Comparison of ENCODE assay signal across 34 cellular contexts in genomic region chr14:105105158-105105557, GRCh38. TPM values are rescaled to one million over a fixed set of nuclear protein-coding genes. Genes with fewer than 3 reads are reported as not detected.
"Had no signal": no experiment of that assay in that cellular context is flagged by ENCODE, and none has a peak within 500 bp of the region (broad histone marks: within the 10 kb centered on the region; RNA-seq: fewer than 3 reads in every experiment).

No MANE protein-coding gene starts in this region.

- H3K4me1 ChIP-seq: esophagus muscularis mucosa, foreskin keratinocyte, gastrocnemius medialis, heart left ventricle had no signal

- FAIRE-seq: astrocyte, bronchial epithelial cell had no signal

- H3K4me1 Mint-ChIP-seq: activated CD4-positive, alpha-beta T cell treated with anti-CD3 and anti-CD28 coated beads for 36 hours; activated CD8-positive, alpha-beta memory T cell treated with anti-CD3 and anti-CD28 coated beads, Interleukin-2, amount 10 ng/mL, durations not matched to agents 7 days and 5 days; central memory CD8-positive, alpha-beta T cell; endodermal cell had no signal

- ATAC-seq: activated CD4-positive, alpha-beta T cell treated with anti-CD3 and anti-CD28 coated beads for 36 hours; activated CD8-positive, alpha-beta memory T cell treated with anti-CD3 and anti-CD28 coated beads, Interleukin-2, amount 10 ng/mL, durations not matched to agents 7 days and 5 days; activated CD8-positive, alpha-beta T cell treated with anti-CD3 and anti-CD28 coated beads, Interleukin-2, amount 10 ng/mL, durations not matched to agents 7 days and 5 days; activated naive CD4-positive, alpha-beta T cell treated with anti-CD3 and anti-CD28 coated beads, Interleukin-2, amount 50 U/mL, for 72 hours; foreskin keratinocyte; gastrocnemius medialis; heart left ventricle had no signal

- DNase-seq: activated CD4-positive, alpha-beta memory T cell treated with anti-CD3 and anti-CD28 coated beads for 36 hours; activated CD4-positive, alpha-beta T cell treated with anti-CD3 and anti-CD28 coated beads for 36 hours; activated CD4-positive, alpha-beta T cell treated with anti-CD3 and anti-CD28 coated beads, Interleukin-2, amount 10 ng/mL, durations not matched to agents 24 days and 14 days; activated CD4-positive, CD25-positive, alpha-beta regulatory T cell; activated CD4-positive, CD25-positive, alpha-beta regulatory T cell treated with anti-CD3 and anti-CD28 coated beads, Interleukin-2, amount 50 U/mL, for 72 hours; activated CD8-positive, alpha-beta memory T cell treated with anti-CD3 and anti-CD28 coated beads, Interleukin-2, amount 10 ng/mL, durations not matched to agents 7 days and 5 days; activated CD8-positive, alpha-beta memory T cell treated with anti-CD3 and anti-CD28 coated beads, Interleukin-2, amount 50 U/mL, for 4 hours; activated CD8-positive, alpha-beta T cell treated with anti-CD3 and anti-CD28 coated beads, Interleukin-2, amount 10 ng/mL, durations not matched to agents 7 days and 5 days; activated gamma-delta T cell; activated naive CD4-positive, alpha-beta T cell; activated naive CD4-positive, alpha-beta T cell treated with anti-CD3 and anti-CD28 coated beads, Interleukin-2, amount 10 ng/mL, durations not matched to agents 7 days and 5 days; activated naive CD8-positive, alpha-beta T cell treated with anti-CD3 and anti-CD28 coated beads, Interleukin-2, amount 10 ng/mL, durations not matched to agents 7 days and 5 days; activated T-cell treated with anti-CD3 and anti-CD28 coated beads, Interleukin-2, amount 50 U/mL, for 1 hour; activated T-cell treated with anti-CD3 and anti-CD28 coated beads, Interleukin-2, amount 50 U/mL, for 48 hours; amniotic stem cell; anterior cingulate cortex; brain microvascular endothelial cell; dorsolateral prefrontal cortex; effector memory CD4-positive, alpha-beta T cell; endodermal cell; erythroblast; foreskin keratinocyte; gastrocnemius medialis; glutamatergic neuron; heart left ventricle; T-helper 2 cell had no signal

- H3K27ac ChIP-seq: brain microvascular endothelial cell, coronary artery, dorsolateral prefrontal cortex, esophagus muscularis mucosa, foreskin keratinocyte, gastrocnemius medialis, heart left ventricle had no signal

- H3K4me3 Mint-ChIP-seq: activated CD4-positive, alpha-beta memory T cell treated with anti-CD3 and anti-CD28 coated beads for 36 hours; activated CD4-positive, alpha-beta T cell treated with anti-CD3 and anti-CD28 coated beads for 36 hours; activated CD4-positive, alpha-beta T cell treated with anti-CD3 and anti-CD28 coated beads, Interleukin-2, amount 10 ng/mL, durations not matched to agents 24 days and 14 days; activated CD8-positive, alpha-beta memory T cell treated with anti-CD3 and anti-CD28 coated beads, Interleukin-2, amount 10 ng/mL, durations not matched to agents 7 days and 5 days; activated CD8-positive, alpha-beta T cell treated with anti-CD3 and anti-CD28 coated beads, Interleukin-2, amount 10 ng/mL, durations not matched to agents 7 days and 5 days; activated naive CD4-positive, alpha-beta T cell treated with anti-CD3 and anti-CD28 coated beads, Interleukin-2, amount 10 ng/mL, durations not matched to agents 7 days and 5 days; activated naive CD8-positive, alpha-beta T cell treated with anti-CD3 and anti-CD28 coated beads, Interleukin-2, amount 10 ng/mL, durations not matched to agents 7 days and 5 days; activated T-helper 1 cell treated with anti-CD3 and anti-CD28 coated beads, Interleukin-12 subunit alpha, Interleukin-12 subunit beta, Interleukin-2, Interleukin-4 antibody, amounts not matched to agents 30 ng/mL and 10 ng/mL and 1 ng/mL, durations not matched to agents 14 hours and 24 hours and 36 hours; central memory CD8-positive, alpha-beta T cell; dendritic cell treated with granulocyte-macrophage colony-stimulating factor and Interleukin-4, amounts not matched to agents 40 ng/mL and 50 ng/mL, for 4 days; endodermal cell had no signal

- H3K36me3 ChIP-seq: brain microvascular endothelial cell, esophagus muscularis mucosa, gastrocnemius medialis, heart left ventricle had no signal

- H3K9me3 Mint-ChIP-seq: activated CD4-positive, alpha-beta memory T cell treated with anti-CD3 and anti-CD28 coated beads for 36 hours; activated naive CD4-positive, alpha-beta T cell treated with anti-CD3 and anti-CD28 coated beads, Interleukin-2, amount 10 ng/mL, durations not matched to agents 7 days and 5 days; activated naive CD4-positive, alpha-beta T cell treated with anti-CD3 and anti-CD28 coated beads, Interleukin-2, amount 50 U/mL, for 72 hours; activated T-helper 1 cell treated with anti-CD3 and anti-CD28 coated beads, Interleukin-12 subunit alpha, Interleukin-12 subunit beta, Interleukin-2, Interleukin-4 antibody, amounts not matched to agents 30 ng/mL and 10 ng/mL and 1 ng/mL, durations not matched to agents 14 hours and 24 hours and 36 hours; central memory CD8-positive, alpha-beta T cell; dendritic cell treated with granulocyte-macrophage colony-stimulating factor and Interleukin-4, amounts not matched to agents 40 ng/mL and 50 ng/mL, for 4 days had no signal

- H3K36me3 Mint-ChIP-seq: activated CD4-positive, alpha-beta memory T cell treated with anti-CD3 and anti-CD28 coated beads for 36 hours; activated CD8-positive, alpha-beta memory T cell treated with anti-CD3 and anti-CD28 coated beads, Interleukin-2, amount 10 ng/mL, durations not matched to agents 7 days and 5 days; activated naive CD4-positive, alpha-beta T cell treated with anti-CD3 and anti-CD28 coated beads, Interleukin-2, amount 10 ng/mL, durations not matched to agents 7 days and 5 days; activated naive CD4-positive, alpha-beta T cell treated with anti-CD3 and anti-CD28 coated beads, Interleukin-2, amount 50 U/mL, for 72 hours had no signal

- H3K4me3 ChIP-seq: coronary artery, dorsolateral prefrontal cortex, esophagus muscularis mucosa, gastrocnemius medialis, heart left ventricle had no signal

- H3K27ac Mint-ChIP-seq: activated CD4-positive, alpha-beta memory T cell treated with anti-CD3 and anti-CD28 coated beads for 36 hours; activated CD4-positive, alpha-beta T cell treated with anti-CD3 and anti-CD28 coated beads for 36 hours; activated CD4-positive, alpha-beta T cell treated with anti-CD3 and anti-CD28 coated beads, Interleukin-2, amount 10 ng/mL, durations not matched to agents 24 days and 14 days; activated CD8-positive, alpha-beta memory T cell treated with anti-CD3 and anti-CD28 coated beads, Interleukin-2, amount 10 ng/mL, durations not matched to agents 7 days and 5 days; activated CD8-positive, alpha-beta T cell treated with anti-CD3 and anti-CD28 coated beads, Interleukin-2, amount 10 ng/mL, durations not matched to agents 7 days and 5 days; activated naive CD4-positive, alpha-beta T cell treated with anti-CD3 and anti-CD28 coated beads, Interleukin-2, amount 10 ng/mL, durations not matched to agents 7 days and 5 days; activated naive CD4-positive, alpha-beta T cell treated with anti-CD3 and anti-CD28 coated beads, Interleukin-2, amount 50 U/mL, for 72 hours; activated naive CD8-positive, alpha-beta T cell treated with anti-CD3 and anti-CD28 coated beads, Interleukin-2, amount 10 ng/mL, durations not matched to agents 7 days and 5 days; activated T-helper 1 cell treated with anti-CD3 and anti-CD28 coated beads, Interleukin-12 subunit alpha, Interleukin-12 subunit beta, Interleukin-2, Interleukin-4 antibody, amounts not matched to agents 30 ng/mL and 10 ng/mL and 1 ng/mL, durations not matched to agents 14 hours and 24 hours and 36 hours; dendritic cell treated with granulocyte-macrophage colony-stimulating factor and Interleukin-4, amounts not matched to agents 40 ng/mL and 50 ng/mL, for 4 days; endodermal cell had no signal

RNA-seq across cellular contexts. Expression of gene GPR132, which starts 39.9 kb away (rescaled TPM):
- total RNA-seq: bronchial epithelial cell, foreskin keratinocyte had no signal
- polyA plus RNA-seq: foreskin keratinocyte had no signal
